37 cellular contexts compared by ENCODE assay signal in genomic region chr9:68961587-68961986, GRCh38. TPM values are rescaled to one million over a fixed set of nuclear protein-coding genes. Genes with fewer than 3 reads are reported as not detected.
DNase-seq lines count a peak whose midpoint lies in the region; ATAC-seq, FAIRE-seq and TF ChIP-seq lines count a peak whose summit lies in the region.
"Had no signal": no experiment of that assay in that cellular context is flagged by ENCODE, and none has a peak within 500 bp of the region (broad histone marks: within the 10 kb centered on the region; RNA-seq: fewer than 3 reads in every experiment).

No MANE protein-coding gene starts in this region.

- no peaks in the 10 kb centered on the region for H3K9me3 Mint-ChIP-seq in activated naive CD4-positive, alpha-beta T cell treated with anti-CD3 and anti-CD28 coated beads, Interleukin-2, amount 50 U/mL, for 72 hours
- H3K9me3 Mint-ChIP-seq: activated naive CD4-positive, alpha-beta T cell treated with anti-CD3 and anti-CD28 coated beads, Interleukin-2, amount 10 ng/mL, durations not matched to agents 7 days and 5 days; activated T-cell treated with anti-CD3 and anti-CD28 coated beads, Interleukin-2, amount 50 U/mL, for 24 hours had no signal

- H3K4me2 ChIP-seq in K562 (ENCODE audit: insufficient read depth, low read length): peak overlapping the region; percentile 20; the same call in 1 of the 2 replicates
- H3K4me2 ChIP-seq: neural progenitor cell, smooth muscle cell had no signal

- peak; percentile 55; the same call in 1 of the 2 replicates for TF ChIP-seq EP300 in K562 (IDR thresholded peaks at IDR 0.05; ENCODE audit: low read length)

- H3K36me3 Mint-ChIP-seq in activated naive CD4-positive, alpha-beta T cell treated with anti-CD3 and anti-CD28 coated beads, Interleukin-2, amount 50 U/mL, for 72 hours: peaks cover 4 to 13% of the 10 kb centered on the region in 2 donors
- H3K36me3 Mint-ChIP-seq: activated naive CD4-positive, alpha-beta T cell treated with anti-CD3 and anti-CD28 coated beads, Interleukin-2, amount 10 ng/mL, durations not matched to agents 7 days and 5 days had no signal

- no peak for TF ChIP-seq RAD21 in K562 (CRISPR knock-in tag; conservative IDR thresholded peaks at IDR 0.05 in 1 of 2, IDR thresholded peaks at IDR 0.05 in 1 of 2)

- TF ChIP-seq POLR2A in K562 (conservative IDR thresholded peaks at IDR 0.05) (no peak), esophagus squamous epithelium (IDR thresholded peaks at IDR 0.05) (no peak)

- no peaks in the 10 kb centered on the region for H3K36me3 ChIP-seq in K562 (ENCODE audit: control insufficient read depth, insufficient read depth, low read length)
- no peaks in the 10 kb centered on the region for H3K36me3 ChIP-seq in esophagus squamous epithelium
- H3K36me3 ChIP-seq: lower lobe of right lung, neural progenitor cell, tibial nerve had no signal

- H3K4me3 ChIP-seq in K562: no peak overlapping the region
- H3K4me3 ChIP-seq in esophagus squamous epithelium: no peak overlapping the region
- H3K4me3 ChIP-seq: dorsolateral prefrontal cortex, lower lobe of right lung, neural progenitor cell, SK-N-MC, smooth muscle cell, tibial nerve had no signal

- in situ Hi-C loops in K562 (cut with MboI): no loop called here

- CTCF ChIA-PET in K562 (lab: Yijun Ruan, JAX; ENCODE audit: low intra/inter-chr PET ratio): no interaction called here

- H3K27ac Mint-ChIP-seq in activated naive CD4-positive, alpha-beta T cell treated with anti-CD3 and anti-CD28 coated beads, Interleukin-2, amount 50 U/mL, for 72 hours: no peak overlapping the region
- H3K27ac Mint-ChIP-seq: activated CD8-positive, alpha-beta T cell treated with anti-CD3 and anti-CD28 coated beads, Interleukin-2, amount 10 ng/mL, durations not matched to agents 7 days and 5 days; activated naive CD4-positive, alpha-beta T cell treated with anti-CD3 and anti-CD28 coated beads, Interleukin-2, amount 10 ng/mL, durations not matched to agents 7 days and 5 days; activated T-cell treated with anti-CD3 and anti-CD28 coated beads, Interleukin-2, amount 50 U/mL, for 24 hours; CD14-positive monocyte; neural progenitor cell; stimulated activated naive CD8-positive, alpha-beta T cell treated with anti-CD3 and anti-CD28 coated beads, Interleukin-15, Interleukin-2, amounts not matched to agents 100 ng/mL and 50 ng/mL, for 24 hours had no signal

- TF ChIP-seq CTCF in K562 (IDR thresholded peaks at IDR 0.05 in 2 of 3, conservative IDR thresholded peaks at IDR 0.05 in 1 of 3; ENCODE audit: insufficient read depth in 2 of 3, low read depth in 1 of 3, low read length in 3 of 3): no peak
- TF ChIP-seq CTCF in esophagus squamous epithelium (IDR thresholded peaks at IDR 0.05): no peak

- no peaks in the 10 kb centered on the region for H3K79me2 ChIP-seq in K562 (ENCODE audit: control insufficient read depth, insufficient read depth, low read length)

- 3% methylated on average over 4 of the region's 4 CpGs for WGBS in K562 (ENCODE audit: insufficient coverage, low coverage, missing lambda C conversion rate)
- 88% methylated on average over 4 of the region's 4 CpGs for WGBS in esophagus squamous epithelium, 2 donors

- no peak overlapping the region for H3K9ac ChIP-seq in K562 (ENCODE audit: insufficient read depth in 1 of 2, low read depth in 2 of 2, low read length in 2 of 2)
- H3K9ac ChIP-seq: neural progenitor cell had no signal

- peak; percentile 48 to 77 (median 59) for DNase-seq in K562 (ENCODE audit: extremely low read depth in 1 of 4, low spot score in 3 of 4)
- DNase-seq in NCI-H1930 (lab: John Stamatoyannopoulos, UW): no peak
- no peak for DNase-seq in activated naive CD4-positive, alpha-beta T cell treated with anti-CD3 and anti-CD28 coated beads, Interleukin-2, amount 50 U/mL, for 72 hours (ENCODE audit: low spot score in 2 of 2)
- DNase-seq in esophagus squamous epithelium (lab: John Stamatoyannopoulos, UW): no peak
- no peak for DNase-seq in effector CD8-positive, alpha-beta T cell (lab: John Stamatoyannopoulos, UW)
- DNase-seq: activated CD8-positive, alpha-beta T cell treated with anti-CD3 and anti-CD28 coated beads, Interleukin-2, amount 10 ng/mL, durations not matched to agents 7 days and 5 days; activated naive CD4-positive, alpha-beta T cell treated with anti-CD3 and anti-CD28 coated beads, Interleukin-2, amount 10 ng/mL, durations not matched to agents 7 days and 5 days; activated T-cell treated with anti-CD3 and anti-CD28 coated beads, Interleukin-2, amount 50 U/mL, for 24 hours; anterior cingulate cortex; caudate nucleus; dorsolateral prefrontal cortex; foreskin keratinocyte; GF-D8; HCEC 1CT; hippocampal formation; islet precursor cell; lower lobe of right lung; NCI-H1048; NCI-H2081; NCI-H446 treated with DMSO at 0.1 percent for 48 hours; NK-92 treated with Interleukin-12 subunit alpha and Interleukin-12 subunit beta, amount 100 ng/mL, for 24 hours; stimulated activated CD4-positive, alpha-beta T cell treated with anti-CD3 and anti-CD28 coated beads, Interleukin-4, amount 100 ng/mL, for 1 hour; T-helper 2 cell had no signal

- ATAC-seq in GM18873 (IDR thresholded peaks at IDR 0.05; ENCODE audit: low FRiP score, unreplicated experiment) (peak; percentile 74), GM21423 (IDR thresholded peaks at IDR 0.05; ENCODE audit: unreplicated experiment) (peak; percentile 60), HG03342 (IDR thresholded peaks at IDR 0.05; ENCODE audit: unreplicated experiment) (peak; percentile 52), K562 (peak; percentile 69)
- ATAC-seq in activated naive CD4-positive, alpha-beta T cell treated with anti-CD3 and anti-CD28 coated beads, Interleukin-2, amount 50 U/mL, for 72 hours: no peak
- ATAC-seq: activated CD4-positive, CD25-positive, alpha-beta regulatory T cell treated with anti-CD3 and anti-CD28 coated beads, Interleukin-2, amount 50 U/mL, for 24 hours; activated CD8-positive, alpha-beta T cell treated with anti-CD3 and anti-CD28 coated beads, Interleukin-2, amount 10 ng/mL, durations not matched to agents 7 days and 5 days; foreskin keratinocyte; lower lobe of right lung had no signal

- no peaks in the 10 kb centered on the region for H4K20me1 ChIP-seq in K562 (replicated peaks; ENCODE audit: control insufficient read depth, insufficient read depth, low read length)

- H3K4me1 ChIP-seq in K562 (replicated peaks in 1 of 2; ENCODE audit: control insufficient read depth in 2 of 2, insufficient read depth in 2 of 2, low read length in 2 of 2): peaks cover 5 to 9% of the 10 kb centered on the region in 2 experiments; a peak in 2 of 5 replicates
- H3K4me1 ChIP-seq in esophagus squamous epithelium: no peaks in the 10 kb centered on the region
- H3K4me1 ChIP-seq: foreskin keratinocyte, neural progenitor cell had no signal

- H3K9me3 ChIP-seq in K562 (replicated peaks; ENCODE audit: control insufficient read depth, insufficient read depth, low read depth, low read length) (no peaks in the 10 kb centered on the region; the same call in 1 of the 2 replicates), esophagus squamous epithelium (no peaks in the 10 kb centered on the region)
- H3K9me3 ChIP-seq: lower lobe of right lung had no signal

- no peaks in the 10 kb centered on the region for H3K9me1 ChIP-seq in K562 (ENCODE audit: control insufficient read depth, insufficient read depth, low read length)

- POLR2A ChIA-PET in K562 (lab: Yijun Ruan, JAX): interaction anchor here (0.6 kb wide), 1 partner anchor 1213 kb away, joined by 3 read pairs; no protein-coding TSS in a partner anchor

- peak overlapping the region; percentile 48; the same call in 1 of the 2 replicates for H2AFZ ChIP-seq in K562 (ENCODE audit: low read depth, low read length)
- H2AFZ ChIP-seq: neural progenitor cell had no signal

- BruUV-seq in K562 (replicated peaks; lab: Mats Ljungman, UMichigan): no TSS peak

- intact Hi-C loops in K562 (cut with micrococcal nuclease): no loop called here
- intact Hi-C loops in esophagus squamous epithelium (cut with DNase I): no loop called here

- H3K27ac ChIP-seq in K562 (ENCODE audit: extremely low read depth, low read depth, low read length) (peak overlapping the region; percentile 39; the same call in 1 of the 3 replicates), esophagus squamous epithelium (no peak overlapping the region)
- H3K27ac ChIP-seq: dorsolateral prefrontal cortex, foreskin keratinocyte, lower lobe of right lung, neural progenitor cell, SK-N-MC, tibial nerve had no signal

- peak; percentile 89 for FAIRE-seq in K562 (lab: Jason Lieb, UNC)
- FAIRE-seq: GM12891, HTR-8/SVneo had no signal

- H3K27me3 ChIP-seq in K562 (ENCODE audit: control insufficient read depth in 2 of 2, insufficient read depth in 2 of 2, low read length in 2 of 2): no peaks in the 10 kb centered on the region
- no peaks in the 10 kb centered on the region for H3K27me3 ChIP-seq in esophagus squamous epithelium
- H3K27me3 ChIP-seq: dorsolateral prefrontal cortex, neural progenitor cell, tibial nerve had no signal

TF ChIP-seq in K562, 482 proteins besides CTCF, POLR2A, EP300 and RAD21 (continues in another document):
- TF ChIP-seq SMARCE1 (IDR thresholded peaks at IDR 0.05) (peak; percentile 43; the same call in 1 of the 2 replicates), ZNF644 (tag; IDR thresholded peaks at IDR 0.05; ENCODE audit: low read depth) (no peak), KLF16 (IDR thresholded peaks at IDR 0.05) (peak; percentile 47; the same call in 1 of the 2 replicates), ARID1B (IDR thresholded peaks at IDR 0.05) (peak; percentile 75)

RNA-seq across cellular contexts. Expression of gene PRKACG, which starts 52.3 kb away (rescaled TPM):
- not detected in 2 replicates for total RNA-seq in K562 (2011; cell fraction: chromatin; rRNA removed; ENCODE audit: low replicate concordance)
- total RNA-seq in K562 (2011; cell fraction: nucleolus; rRNA removed): not detected in 2 replicates
- not detected in 2 replicates for total RNA-seq in K562 (2011; cell fraction: nucleoplasm; rRNA removed)
- total RNA-seq in K562 (2014; rRNA removed): not detected in 2 replicates
- not detected in 2 replicates for total RNA-seq in K562 (2014; rRNA removed; fragmentation: Illumina TruSeq; extraction: Trizol)
- not detected in 2 replicates for total RNA-seq in K562 (2015; rRNA removed; fragmentation: Illumina TruSeq; extraction: Trizol)
- total RNA-seq in K562 (2021): not detected in 2 replicates
- not detected in 2 replicates for polyA plus RNA-seq in K562 (2011; rRNA removed)
- not detected in 2 replicates for polyA plus RNA-seq in K562 (2011; cell fraction: cytosol; rRNA removed)
- polyA plus RNA-seq in K562 (2011; cell fraction: nucleus; rRNA removed): 0.07 TPM in 1 of 2 replicates, not detected in the other
- polyA plus RNA-seq in K562 (2012): not detected in 2 replicates
- polyA plus RNA-seq in K562 (2014; fragmentation: Illumina TruSeq; extraction: Trizol): not detected in 2 replicates
- polyA plus RNA-seq in K562 (2014; fragmentation: Nextera tagmentation; extraction: Ambion mirVana): not detected
- not detected in 2 replicates for polyA plus RNA-seq in K562 (2014; rRNA removed)
- not detected in 2 replicates for polyA minus RNA-seq in K562 (2011; rRNA and poly(A)+ RNA removed)
- polyA minus RNA-seq in K562 (2011; cell fraction: cytosol; rRNA and poly(A)+ RNA removed): not detected in 2 replicates
- polyA minus RNA-seq in K562 (2011; cell fraction: nucleus; rRNA and poly(A)+ RNA removed): not detected in 2 replicates
- not detected for total RNA-seq in activated naive CD4-positive, alpha-beta T cell treated with anti-CD3 and anti-CD28 coated beads, Interleukin-2, amount 50 U/mL, for 72 hours
- total RNA-seq in esophagus squamous epithelium: not detected
- total RNA-seq: activated CD8-positive, alpha-beta T cell treated with anti-CD3 and anti-CD28 coated beads, Interleukin-2, amount 10 ng/mL, durations not matched to agents 7 days and 5 days; dorsolateral prefrontal cortex; foreskin keratinocyte; lower lobe of right lung; mucosa of gallbladder; posterior vena cava; smooth muscle cell; tibial nerve had no signal
- polyA plus RNA-seq: CD14-positive monocyte, foreskin keratinocyte, smooth muscle cell had no signal

Comparison
In these comparisons a context has a peak if more than half of its experiments do, and no peak if none do; other contexts are left out.
1. ATAC-seq: peak in GM18873 (single experiment), GM21423 (single experiment), HG03342 (single experiment) and K562 (single experiment); none in activated naive CD4-positive, alpha-beta T cell treated with anti-CD3 and anti-CD28 coated beads, Interleukin-2, amount 50 U/mL, for 72 hours (0 of 2).
2. DNase-seq: peak in K562 (4 of 4); none in NCI-H1930 (0 of 2), activated naive CD4-positive, alpha-beta T cell treated with anti-CD3 and anti-CD28 coated beads, Interleukin-2, amount 50 U/mL, for 72 hours (0 of 2), esophagus squamous epithelium (single experiment) and effector CD8-positive, alpha-beta T cell (single experiment).